ENCODE assay signal across 5 cellular contexts in genomic region chr4:57719451-57719850, GRCh38.
"Had no signal": no experiment of that assay in that cellular context is flagged by ENCODE, and none has a peak within 500 bp of the region (broad histone marks: within the 10 kb centered on the region; RNA-seq: fewer than 3 reads in every experiment).

No MANE protein-coding gene starts in this region.

- H3K27ac ChIP-seq: HL-60 had no signal

- H2AFZ ChIP-seq: GM23338 had no signal

- ATAC-seq: GM23338, HepG2 had no signal

- H3K4me3 ChIP-seq: GM23338 had no signal

- H3K4me2 ChIP-seq: GM23338 had no signal

- DNase-seq: H9, HCEC 1CT had no signal
